ENCODE assay signal across 11 cellular contexts in the genomic region with DNA sequence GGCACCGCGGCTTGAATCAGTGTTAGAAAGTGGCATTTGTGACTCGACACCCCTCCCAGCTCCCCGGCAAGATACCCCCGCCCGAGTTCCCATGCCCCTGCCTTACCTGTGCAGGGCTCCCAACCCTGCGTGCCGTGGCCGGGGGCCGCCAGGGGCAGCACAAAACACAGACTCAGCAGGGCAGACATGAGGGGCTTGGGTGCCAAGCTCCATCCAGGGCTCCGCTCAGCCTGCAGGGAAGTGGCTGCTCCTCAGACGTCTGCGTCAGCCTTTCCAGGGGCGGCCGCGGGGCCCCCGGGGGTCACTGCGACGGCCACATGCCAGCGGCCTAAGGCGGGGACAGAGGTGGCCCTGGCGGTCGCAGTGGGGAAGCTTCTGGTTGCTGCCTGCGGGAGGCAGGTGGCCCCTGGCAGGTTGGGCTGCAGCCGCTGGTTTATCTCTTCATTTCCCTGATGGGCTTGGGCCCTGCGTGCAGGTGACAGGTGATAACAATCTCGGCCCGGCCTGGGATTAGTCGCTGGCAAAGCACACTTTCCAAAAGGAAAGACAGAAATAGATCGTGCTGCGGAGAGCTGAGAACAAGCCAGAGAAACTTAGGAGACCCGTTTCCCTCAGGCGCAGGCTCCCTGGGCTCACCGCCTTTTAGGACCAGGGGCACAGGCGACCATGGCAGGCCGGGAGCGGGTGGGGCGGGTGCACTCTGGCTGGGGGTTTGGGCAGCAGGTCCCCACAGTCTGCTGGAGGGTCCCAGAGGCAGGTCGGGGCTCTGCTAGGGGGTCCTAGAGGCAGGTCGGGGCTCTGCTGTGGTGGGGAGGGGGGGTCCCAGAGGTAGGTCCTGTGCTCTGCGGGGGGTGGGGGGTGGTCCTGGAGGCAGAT. TPM values are rescaled to one million over a fixed set of nuclear protein-coding genes. Genes with fewer than 3 reads are reported as not detected.
DNase-seq lines count a peak whose midpoint lies in the region; ATAC-seq and TF ChIP-seq lines count a peak whose summit lies in the region.
"Had no signal": no experiment of that assay in that cellular context is flagged by ENCODE, and none has a peak within 500 bp of the region (broad histone marks: within the 10 kb centered on the region; RNA-seq: fewer than 3 reads in every experiment).

A gene (minus strand): TSS at position 246 of the 876 bp plus-strand sequence. CDS start 58 bp downstream, at position 188.

- CTCF ChIA-PET in Caco-2 (lab: Charles Lee): interaction anchor here (1.5 kb wide), 1 partner anchor 31 kb away, joined by 5 read pairs; no protein-coding TSS in a partner anchor

- H3K9me3 Mint-ChIP-seq in Caco-2 (ENCODE audit: unreplicated experiment): no peaks in the 10 kb centered on the region

- H3K36me3 Mint-ChIP-seq in Caco-2 (ENCODE audit: insufficient read depth, unreplicated experiment) (no peaks in the 10 kb centered on the region), T-helper 17 cell (ENCODE audit: low read depth) (peaks cover 2% of the 10 kb centered on the region)

- H3K27me3 Mint-ChIP-seq in Caco-2 (ENCODE audit: insufficient read depth, unreplicated experiment): peaks cover 9% of the 10 kb centered on the region
- H3K27me3 Mint-ChIP-seq in T-helper 17 cell: peaks cover 71% of the 10 kb centered on the region

- no peak within 1 kb of the TSS for H3K27ac ChIP-seq in lower lobe of right lung
- no peak within 1 kb of the TSS for H3K27ac ChIP-seq in substantia nigra (ENCODE audit: low read depth, low read length, poor library complexity, severe bottlenecking)

- intact Hi-C loops in Caco-2 (cut with micrococcal nuclease; ENCODE audit: unreplicated experiment) (no loop called here), lower lobe of right lung (cut with DNase I) (no loop called here)

- peak within 1 kb of the TSS; percentile 18 for H3K4me3 ChIP-seq in Caco-2 (ENCODE audit: low read depth, low read length)
- H3K4me3 ChIP-seq in lower lobe of right lung: no peak within 1 kb of the TSS

- H3K4me3 Mint-ChIP-seq in Caco-2 (ENCODE audit: unreplicated experiment) (peak within 1 kb of the TSS; percentile 42), T-helper 17 cell (peak within 1 kb of the TSS; percentile 80)
- H3K4me3 Mint-ChIP-seq: activated CD4-positive, alpha-beta T cell treated with anti-CD3 and anti-CD28 coated beads, Interleukin-2, amount 10 ng/mL, durations not matched to agents 7 days and 5 days had no signal

- H3K4me1 ChIP-seq in Caco-2 (peaks cover 6% of the 10 kb centered on the region; the same call in 1 of the 2 replicates), lower lobe of right lung (peaks cover 12% of the 10 kb centered on the region)

- no peaks in the 10 kb centered on the region for H3K27me3 ChIP-seq in Caco-2 (replicated peaks; ENCODE audit: control insufficient read depth, insufficient read depth, low read length)
- peaks cover 82% of the 10 kb centered on the region for H3K27me3 ChIP-seq in lower lobe of right lung (ENCODE audit: low read depth)

- ATAC-seq in T-helper 17 cell: no peak
- peak; percentile 18 to 30 for ATAC-seq in lower lobe of right lung
- ATAC-seq in GM19035 (IDR thresholded peaks at IDR 0.05; ENCODE audit: unreplicated experiment): no peak

- no peaks in the 10 kb centered on the region for H3K36me3 ChIP-seq in Caco-2 (ENCODE audit: control insufficient read depth, insufficient read depth, low read length)
- no peaks in the 10 kb centered on the region for H3K36me3 ChIP-seq in lower lobe of right lung

- DNase-seq in Caco-2: peak; percentile 37 to 56
- peak; percentile 85 for DNase-seq in NCI-H1092 treated with DMSO at 0.1 percent for 48 hours (lab: John Stamatoyannopoulos, UW)
- DNase-seq in T-helper 17 cell: peak in 1 of 3 donors; percentile 5
- DNase-seq in lower lobe of right lung: no peak
- DNase-seq in superior temporal gyrus (ENCODE audit: extremely low spot score): no peak
- no peak for DNase-seq in GM19238 (ENCODE audit: insufficient read length, low spot score)
- DNase-seq in substantia nigra (lab: John Stamatoyannopoulos, UW): no peak
- DNase-seq: activated CD4-positive, alpha-beta T cell treated with anti-CD3 and anti-CD28 coated beads, Interleukin-2, amount 10 ng/mL, durations not matched to agents 7 days and 5 days had no signal

- TF ChIP-seq CTCF in Caco-2 (IDR thresholded peaks at IDR 0.05; ENCODE audit: insufficient read depth in 1 of 2, low read depth in 1 of 2, low read length in 1 of 2, severe bottlenecking in 1 of 2, unreplicated experiment in 1 of 2): peak in 1 of 2 experiments; percentile 22
- TF ChIP-seq CTCF in lower lobe of right lung (IDR thresholded peaks at IDR 0.05): no peak

- POLR2A ChIA-PET in Caco-2 (lab: Charles Lee): no interaction called here

- H3K4me1 Mint-ChIP-seq in Caco-2 (ENCODE audit: low read depth, unreplicated experiment): peaks cover 7% of the 10 kb centered on the region
- peaks cover 26% of the 10 kb centered on the region for H3K4me1 Mint-ChIP-seq in T-helper 17 cell

- H3K9me3 ChIP-seq in Caco-2 (no peaks in the 10 kb centered on the region), T-helper 17 cell (ENCODE audit: control insufficient read depth, low read length, poor library complexity, severe bottlenecking) (no peaks in the 10 kb centered on the region), lower lobe of right lung (no peaks in the 10 kb centered on the region)

- no peak within 1 kb of the TSS for H3K27ac Mint-ChIP-seq in Caco-2 (ENCODE audit: unreplicated experiment)
- no peak within 1 kb of the TSS for H3K27ac Mint-ChIP-seq in T-helper 17 cell
- H3K27ac Mint-ChIP-seq: activated CD4-positive, alpha-beta T cell treated with anti-CD3 and anti-CD28 coated beads, Interleukin-2, amount 10 ng/mL, durations not matched to agents 7 days and 5 days had no signal

- BruUV-seq in Caco-2 (replicated peaks; lab: Mats Ljungman, UMichigan): no TSS peak

RNA-seq across cellular contexts. Expression of the gene that starts here (rescaled TPM):
- total RNA-seq in Caco-2 (2022) (0.12 and 0.32 TPM in 2 replicates), T-helper 17 cell (not detected), lower lobe of right lung (0.27 TPM)
- total RNA-seq: activated CD4-positive, alpha-beta T cell treated with anti-CD3 and anti-CD28 coated beads, Interleukin-2, amount 10 ng/mL, durations not matched to agents 7 days and 5 days; frontal cortex; G401 had no signal

Comparison
In these comparisons a context has a peak if more than half of its experiments do, and no peak if none do; other contexts are left out.
1. Peak in DNase-seq and H3K4me3 ChIP-seq in Caco-2; RNA of the gene not detected or under 1 TPM.
2. Peak in ATAC-seq in lower lobe of right lung; RNA of the gene not detected or under 1 TPM.